ENCODE assay signal across 1 cellular context in the genomic region with DNA sequence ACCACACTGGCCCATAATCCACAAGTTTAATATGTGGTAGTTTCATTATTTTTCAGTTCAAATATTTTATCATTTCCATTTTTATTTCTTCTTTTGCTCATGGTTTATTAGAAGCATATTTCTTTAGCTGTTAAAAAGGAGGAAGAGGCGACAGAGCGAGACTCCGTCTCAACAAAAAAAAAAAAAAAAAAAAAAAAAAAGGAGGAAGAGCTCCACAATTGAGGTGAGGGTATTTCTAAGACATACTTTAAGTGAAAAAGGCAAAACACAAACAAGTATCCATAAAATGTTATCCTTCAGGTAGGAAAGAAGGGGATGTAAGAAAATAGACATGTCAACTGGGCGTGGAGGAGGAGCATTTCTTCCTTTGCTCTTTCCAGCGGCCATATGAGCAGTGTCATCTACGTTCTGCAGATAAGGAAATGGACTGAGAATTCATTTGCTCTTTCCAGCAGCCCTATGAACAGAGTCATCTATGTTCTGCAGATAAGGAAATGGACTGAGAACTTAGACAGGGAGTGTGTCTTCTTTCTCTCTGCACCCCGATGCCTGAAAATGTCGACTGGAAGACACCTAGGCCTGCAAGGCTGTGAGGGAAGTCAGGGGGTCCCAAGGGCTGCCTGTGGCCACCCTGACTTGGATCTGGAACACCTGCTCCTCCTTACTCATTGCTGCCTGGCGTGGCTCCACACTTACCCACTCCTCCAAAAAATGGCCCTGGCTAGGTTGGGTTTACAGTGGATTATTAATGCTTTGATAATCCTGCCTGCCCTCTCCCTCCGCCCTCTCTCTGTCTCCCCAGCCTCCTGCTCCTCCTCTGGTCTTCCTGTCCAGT.
TF ChIP-seq lines count a peak whose summit lies in the region.

No MANE protein-coding gene starts in this region.

TF ChIP-seq in IMR-90, 13 proteins besides CTCF, POLR2A, EP300 and RAD21:
- TF ChIP-seq MAZ (IDR thresholded peaks at IDR 0.05; ENCODE audit: borderline replicate concordance, low read depth, low read length): no peak
- no peak for TF ChIP-seq CHD1 (IDR thresholded peaks at IDR 0.05; ENCODE audit: low read depth, low read length)
- no peak for TF ChIP-seq BHLHE40 (IDR thresholded peaks at IDR 0.05; ENCODE audit: low read depth, low read length)
- TF ChIP-seq MAFK (IDR thresholded peaks at IDR 0.05; ENCODE audit: low read depth, low read length): no peak
- TF ChIP-seq SMC3 (IDR thresholded peaks at IDR 0.05; ENCODE audit: low read depth, low read length): no peak
- no peak for TF ChIP-seq MXI1 (IDR thresholded peaks at IDR 0.05; ENCODE audit: borderline replicate concordance, low read depth, low read length)
- no peak for TF ChIP-seq RCOR1 (IDR thresholded peaks at IDR 0.05; ENCODE audit: insufficient replicate concordance, low read length)
- TF ChIP-seq, protein P1, sequence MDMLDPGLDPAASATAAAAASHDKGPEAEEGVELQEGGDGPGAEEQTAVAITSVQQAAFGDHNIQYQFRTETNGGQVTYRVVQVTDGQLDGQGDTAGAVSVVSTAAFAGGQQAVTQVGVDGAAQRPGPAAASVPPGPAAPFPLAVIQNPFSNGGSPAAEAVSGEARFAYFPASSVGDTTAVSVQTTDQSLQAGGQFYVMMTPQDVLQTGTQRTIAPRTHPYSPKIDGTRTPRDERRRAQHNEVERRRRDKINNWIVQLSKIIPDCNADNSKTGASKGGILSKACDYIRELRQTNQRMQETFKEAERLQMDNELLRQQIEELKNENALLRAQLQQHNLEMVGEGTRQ (IDR thresholded peaks at IDR 0.05; ENCODE audit: low read depth, low read length): no peak
